Comparison of ENCODE assay signal across 8 cellular contexts in the genomic region with DNA sequence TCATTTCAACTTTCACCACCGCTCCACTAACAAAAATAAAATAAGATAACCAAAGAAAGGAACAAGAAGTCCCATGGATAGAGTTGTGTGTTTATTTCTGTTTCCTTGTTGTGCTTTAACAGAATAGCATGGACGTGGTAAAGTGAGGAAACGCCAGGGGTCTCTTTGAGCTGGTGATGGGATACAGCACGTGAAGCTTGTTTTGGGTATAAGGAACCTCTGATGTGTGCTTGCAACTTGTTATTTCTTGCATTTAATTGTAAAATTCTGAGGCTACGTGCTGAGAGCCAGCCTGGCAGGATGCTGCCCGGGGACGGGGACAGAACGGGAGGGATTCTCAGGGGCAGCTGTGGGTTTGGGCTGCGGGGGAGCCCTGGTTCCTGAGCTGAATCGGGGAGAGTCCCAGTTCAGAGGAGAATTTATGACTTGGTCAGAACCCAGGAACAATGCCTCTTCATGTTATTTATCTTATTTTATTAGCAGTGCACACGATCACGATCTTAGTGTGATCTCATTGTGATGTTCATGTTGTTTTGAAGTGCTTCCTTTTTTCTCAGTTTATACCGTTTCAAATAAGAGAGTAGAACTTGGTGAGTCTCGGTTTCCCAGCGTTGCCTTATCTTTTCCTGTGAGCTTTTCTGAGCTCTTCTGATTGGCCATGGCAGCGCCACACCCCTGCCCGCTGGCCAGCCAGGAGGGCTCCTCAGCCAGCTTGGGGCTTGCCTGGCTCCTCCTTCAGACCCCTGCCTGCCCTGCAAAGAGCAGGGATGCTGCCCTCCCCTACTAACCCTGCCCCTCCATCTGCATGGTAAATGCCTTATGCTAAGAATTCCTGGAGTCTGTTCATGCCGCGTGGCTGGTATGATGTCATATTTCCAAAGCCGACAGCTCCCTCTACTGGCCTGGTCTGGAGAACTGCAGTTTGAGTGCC.
A peak's percentile ranks its signal among the peaks of the same experiment; 100 is the strongest.
DNase-seq lines count a peak whose midpoint lies in the region; ATAC-seq and TF ChIP-seq lines count a peak whose summit lies in the region.

No MANE protein-coding gene starts in this region.

- H3K27ac Mint-ChIP-seq in nephron progenitor cell = peak overlapping the region; percentile 82
- H3K27ac Mint-ChIP-seq in stimulated activated naive CD8-positive, alpha-beta T cell treated with anti-CD3 and anti-CD28 coated beads, Interleukin-15, Interleukin-2, amounts not matched to agents 100 ng/mL and 50 ng/mL, for 24 hours = peak overlapping the region; percentile 84

- H3K9ac ChIP-seq in ES-I3 (ENCODE audit: low read depth, low read length) = peak overlapping the region; percentile 16

- TF ChIP-seq CTCF in LNCAP (IDR thresholded peaks at IDR 0.05) (peak; percentile 93), RWPE2 (IDR thresholded peaks at IDR 0.05; ENCODE audit: poor library complexity, severe bottlenecking) (peak; percentile 98), nephron progenitor cell (IDR thresholded peaks at IDR 0.05) (peak; percentile 82)

- no peaks in the 10 kb centered on the region for H3K36me3 Mint-ChIP-seq in nephron progenitor cell (ENCODE audit: low read depth)
- H3K36me3 Mint-ChIP-seq in stimulated activated naive CD8-positive, alpha-beta T cell treated with anti-CD3 and anti-CD28 coated beads, Interleukin-15, Interleukin-2, amounts not matched to agents 100 ng/mL and 50 ng/mL, for 24 hours (ENCODE audit: low read depth) = peaks cover 24% of the 10 kb centered on the region

- DNase-seq in H4 (ENCODE audit: low spot score) = peak; percentile 98
- peak; percentile 93 for DNase-seq in RWPE2 (ENCODE audit: low spot score)
- DNase-seq in activated effector memory CD4-positive, alpha-beta T cell treated with Interleukin-2 at 50 U/mL for 16 hours = peak; percentile 60
- peak; percentile 98 for DNase-seq in fibroblast of the conjunctiva (ENCODE audit: low read depth)
- peak; percentile 93 for DNase-seq in nephron progenitor cell

- H3K27me3 Mint-ChIP-seq in nephron progenitor cell (ENCODE audit: low read depth, poor library complexity) = peaks cover 19% of the 10 kb centered on the region
- peaks cover 4% of the 10 kb centered on the region for H3K27me3 Mint-ChIP-seq in stimulated activated naive CD8-positive, alpha-beta T cell treated with anti-CD3 and anti-CD28 coated beads, Interleukin-15, Interleukin-2, amounts not matched to agents 100 ng/mL and 50 ng/mL, for 24 hours

- peaks cover 37% of the 10 kb centered on the region for H3K4me1 Mint-ChIP-seq in nephron progenitor cell
- peaks cover 67% of the 10 kb centered on the region for H3K4me1 Mint-ChIP-seq in stimulated activated naive CD8-positive, alpha-beta T cell treated with anti-CD3 and anti-CD28 coated beads, Interleukin-15, Interleukin-2, amounts not matched to agents 100 ng/mL and 50 ng/mL, for 24 hours (ENCODE audit: low read depth)

- H3K4me3 ChIP-seq in RWPE2 (ENCODE audit: severe bottlenecking) = peak overlapping the region; percentile 10

- H3K9me3 ChIP-seq in ES-I3 (ENCODE audit: control insufficient read depth, insufficient read depth, low read length) = no peaks in the 10 kb centered on the region
- peaks cover 2% of the 10 kb centered on the region for H3K9me3 ChIP-seq in RWPE2 (ENCODE audit: severe bottlenecking)

- peak overlapping the region; percentile 4 for H3K27ac ChIP-seq in RWPE2 (ENCODE audit: poor library complexity, severe bottlenecking)

- H3K27me3 ChIP-seq in RWPE2 (ENCODE audit: insufficient read depth, poor library complexity, severe bottlenecking) = no peaks in the 10 kb centered on the region

- H3K4me1 ChIP-seq in ES-I3 (ENCODE audit: insufficient read depth, low read length) (peaks cover 21% of the 10 kb centered on the region; the same call in 1 of the 2 replicates), RWPE2 (ENCODE audit: insufficient read depth, poor library complexity, severe bottlenecking) (peaks cover 18% of the 10 kb centered on the region)

- H3K36me3 ChIP-seq in ES-I3 (ENCODE audit: insufficient read depth, low read length) (no peaks in the 10 kb centered on the region), RWPE2 (ENCODE audit: low read depth) (no peaks in the 10 kb centered on the region)

- no peaks in the 10 kb centered on the region for H3K9me3 Mint-ChIP-seq in nephron progenitor cell
- H3K9me3 Mint-ChIP-seq in stimulated activated naive CD8-positive, alpha-beta T cell treated with anti-CD3 and anti-CD28 coated beads, Interleukin-15, Interleukin-2, amounts not matched to agents 100 ng/mL and 50 ng/mL, for 24 hours = peaks cover 5% of the 10 kb centered on the region

- peak; percentile 95 for ATAC-seq in RWPE2 (ENCODE audit: low read depth)

- H3K4me3 Mint-ChIP-seq in nephron progenitor cell = peak overlapping the region; percentile 84
- H3K4me3 Mint-ChIP-seq in stimulated activated naive CD8-positive, alpha-beta T cell treated with anti-CD3 and anti-CD28 coated beads, Interleukin-15, Interleukin-2, amounts not matched to agents 100 ng/mL and 50 ng/mL, for 24 hours = peak overlapping the region; percentile 81

Comparison
In these comparisons a context has a peak if more than half of its experiments do, and no peak if none do; other contexts are left out.
1. Peak in every context shown above with its lines: DNase-seq, ATAC-seq, H3K4me3 ChIP-seq and H3K27ac ChIP-seq.